In the genomic region with DNA sequence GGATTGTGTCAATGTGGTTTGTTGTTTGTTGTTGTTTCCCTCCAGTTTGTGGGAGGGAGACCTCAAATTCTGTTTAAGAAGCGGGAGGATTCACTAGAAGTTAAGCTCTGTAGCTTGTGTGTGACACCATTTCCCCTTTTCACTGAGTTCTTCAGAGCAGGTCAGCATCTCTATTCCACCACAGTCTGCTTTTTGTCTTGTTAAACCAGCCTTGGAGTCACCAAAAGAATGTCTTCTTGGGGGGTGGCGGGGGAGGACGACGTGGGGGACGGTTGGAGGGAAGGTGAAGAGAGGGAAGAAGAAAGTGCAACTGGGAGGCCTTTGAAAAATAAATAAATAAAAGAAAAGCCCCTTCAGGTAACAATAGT, we compare ENCODE assay signal across 8 cellular contexts. TPM values are rescaled to one million over a fixed set of nuclear protein-coding genes. Genes with fewer than 3 reads are reported as not detected.
A peak's percentile ranks its signal among the peaks of the same experiment; 100 is the strongest.
DNase-seq lines count a peak whose midpoint lies in the region; ATAC-seq, FAIRE-seq and TF ChIP-seq lines count a peak whose summit lies in the region.

No MANE protein-coding gene starts in this region.

- H3K27me3 ChIP-seq in A673 (replicated peaks; ENCODE audit: insufficient read depth, low read depth, low read length, poor library complexity), result peaks cover 95% of the 10 kb centered on the region
- no peaks in the 10 kb centered on the region for H3K27me3 ChIP-seq in rectal smooth muscle tissue (ENCODE audit: control insufficient read depth, insufficient read depth, low read length)

- peak overlapping the region; percentile 74 to 80 for H3K4me3 Mint-ChIP-seq in effector memory CD8-positive, alpha-beta T cell

- H3K4me1 ChIP-seq in A673 (ENCODE audit: insufficient read depth, low read length, poor library complexity, severe bottlenecking) (peaks cover 30% of the 10 kb centered on the region), rectal smooth muscle tissue (ENCODE audit: control insufficient read depth, insufficient read depth, low read length) (no peaks in the 10 kb centered on the region)

- H3K9ac ChIP-seq in rectal smooth muscle tissue (ENCODE audit: low read length), result no peak overlapping the region

- no peaks in the 10 kb centered on the region for H3K9me3 ChIP-seq in A673 (ENCODE audit: low read depth, low read length, poor library complexity, severe bottlenecking)

- H3K36me3 Mint-ChIP-seq in effector memory CD8-positive, alpha-beta T cell (ENCODE audit: insufficient read depth), result peaks cover 4% of the 10 kb centered on the region

- CTCF ChIA-PET in A673 (lab: Charles Lee), result interaction anchor here (0.6 kb wide), 1 partner anchor 10 kb away, joined by 4 read pairs; no protein-coding TSS in a partner anchor

- no peaks in the 10 kb centered on the region for H3K36me3 ChIP-seq in A673 (ENCODE audit: insufficient read depth, low read length, poor library complexity, severe bottlenecking)
- no peaks in the 10 kb centered on the region for H3K36me3 ChIP-seq in rectal smooth muscle tissue (ENCODE audit: control insufficient read depth, insufficient read depth, low read length)

- no peaks in the 10 kb centered on the region for H3K9me3 Mint-ChIP-seq in effector memory CD8-positive, alpha-beta T cell

- H3K27ac Mint-ChIP-seq in effector memory CD8-positive, alpha-beta T cell, result peak overlapping the region; percentile 4 to 26

- peaks cover 20 to 21% of the 10 kb centered on the region in 2 donors for H3K4me1 Mint-ChIP-seq in effector memory CD8-positive, alpha-beta T cell (ENCODE audit: low read depth in 2 of 2)

- DNase-seq in A673 (ENCODE audit: low spot score) (no peak), Kasumi-1 (lab: John Stamatoyannopoulos, UW) (peak; percentile 67 to 79), NCI-H524 treated with DMSO at 0.1 percent for 48 hours (lab: John Stamatoyannopoulos, UW) (no peak), posterior vena cava (ENCODE audit: low spot score) (no peak), GM12892 (ENCODE audit: insufficient read length) (no peak)
- no peak for DNase-seq in effector memory CD8-positive, alpha-beta T cell

- no peak for FAIRE-seq in GM12892 (lab: Jason Lieb, UNC)

- no peak for TF ChIP-seq CTCF in A673 (conservative IDR thresholded peaks at IDR 0.05; ENCODE audit: low read depth, low read length)

- no peak for TF ChIP-seq POLR2A in GM12892 (IDR thresholded peaks at IDR 0.05; ENCODE audit: low read depth, low read length)

- POLR2A ChIA-PET in A673 (lab: Charles Lee; ENCODE audit: low non-redundant PET), result no interaction called here

- no TSS peak for BruUV-seq in A673 (replicated peaks; lab: Mats Ljungman, UMichigan)

- ATAC-seq in GM18907 (IDR thresholded peaks at IDR 0.05; ENCODE audit: unreplicated experiment), result peak; percentile 10
- ATAC-seq in effector memory CD8-positive, alpha-beta T cell (replicated peaks), result peak; percentile 7

- H3K27me3 Mint-ChIP-seq in effector memory CD8-positive, alpha-beta T cell, result peaks cover 41 to 60% of the 10 kb centered on the region in 2 donors

- no peak overlapping the region for H3K27ac ChIP-seq in A673 (ENCODE audit: low read depth, low read length, poor library complexity, severe bottlenecking)
- peak overlapping the region; percentile 85 for H3K27ac ChIP-seq in rectal smooth muscle tissue (ENCODE audit: low read depth, low read length)

- intact Hi-C loops in A673 (cut with micrococcal nuclease; ENCODE audit: unreplicated experiment), result loop anchor here (10.0 kb wide), 2 partner anchors 1531 to 1791 kb away; no protein-coding TSS in a partner anchor
- intact Hi-C loops in posterior vena cava (cut with DNase I), result no loop called here

- H3K4me3 ChIP-seq in A673 (ENCODE audit: low read depth, low read length, poor library complexity, severe bottlenecking), result peak overlapping the region; percentile 51
- peak overlapping the region; percentile 60 for H3K4me3 ChIP-seq in rectal smooth muscle tissue (ENCODE audit: low read length)

RNA-seq across cellular contexts. Expression of a gene that starts 2.3 kb away (rescaled TPM):
- 1.3 and 2.8 TPM in 2 replicates for total RNA-seq in A673 (2021)
- total RNA-seq in posterior vena cava, result 1 to 10 TPM in 1 of 2 donors, under 1 TPM in 1; 0.71 to 2.0 TPM
- 7.2 TPM for polyA plus RNA-seq in GM12892 (2012; ENCODE audit: missing spikeins)

Comparison
In these comparisons a context has a peak if more than half of its experiments do, and no peak if none do; other contexts are left out.
1. DNase-seq: peak in Kasumi-1 (2 of 2); none in A673 (single experiment), effector memory CD8-positive, alpha-beta T cell (0 of 3), NCI-H524 treated with DMSO at 0.1 percent for 48 hours (single experiment), posterior vena cava (single experiment) and GM12892 (single experiment).